14 cellular contexts compared by ENCODE assay signal in genomic region chr3:129553771-129554170, GRCh38. TPM values are rescaled to one million over a fixed set of nuclear protein-coding genes. Genes with fewer than 3 reads are reported as not detected.
DNase-seq lines count a peak whose midpoint lies in the region; ATAC-seq and TF ChIP-seq lines count a peak whose summit lies in the region.
"Had no signal": no experiment of that assay in that cellular context is flagged by ENCODE, and none has a peak within 500 bp of the region (broad histone marks: within the 10 kb centered on the region; RNA-seq: fewer than 3 reads in every experiment).

No MANE protein-coding gene starts in this region.

- no peak for TF ChIP-seq CTCF in NB4 (IDR thresholded peaks at IDR 0.05; ENCODE audit: low read depth, low read length)
- no peak for TF ChIP-seq CTCF in natural killer cell (IDR thresholded peaks at IDR 0.05)

- ATAC-seq in activated naive CD8-positive, alpha-beta T cell treated with anti-CD3 and anti-CD28 coated beads, Interleukin-2, amount 50 U/mL, for 24 hours = no peak
- ATAC-seq in natural killer cell (no peak), GM21360 (IDR thresholded peaks at IDR 0.05; ENCODE audit: unreplicated experiment) (no peak)
- ATAC-seq: A549, WTC11 had no signal

- H3K9me3 Mint-ChIP-seq in activated naive CD8-positive, alpha-beta T cell treated with anti-CD3 and anti-CD28 coated beads, Interleukin-2, amount 50 U/mL, for 24 hours = no peaks in the 10 kb centered on the region
- H3K9me3 Mint-ChIP-seq in natural killer cell = no peaks in the 10 kb centered on the region
- H3K9me3 Mint-ChIP-seq: type B pancreatic cell, WTC11 had no signal

- no peaks in the 10 kb centered on the region for H3K36me3 Mint-ChIP-seq in activated naive CD8-positive, alpha-beta T cell treated with anti-CD3 and anti-CD28 coated beads, Interleukin-2, amount 50 U/mL, for 24 hours (ENCODE audit: low read depth)
- no peaks in the 10 kb centered on the region for H3K36me3 Mint-ChIP-seq in natural killer cell
- H3K36me3 Mint-ChIP-seq: type B pancreatic cell had no signal

- H3K4me1 Mint-ChIP-seq in activated naive CD8-positive, alpha-beta T cell treated with anti-CD3 and anti-CD28 coated beads, Interleukin-2, amount 50 U/mL, for 24 hours = peaks cover 12% of the 10 kb centered on the region
- peaks cover 38 to 56% of the 10 kb centered on the region in 2 donors for H3K4me1 Mint-ChIP-seq in natural killer cell

- intact Hi-C loops in natural killer cell (cut with micrococcal nuclease) = no loop called here

- no peak overlapping the region for H3K27ac Mint-ChIP-seq in activated naive CD8-positive, alpha-beta T cell treated with anti-CD3 and anti-CD28 coated beads, Interleukin-2, amount 50 U/mL, for 24 hours
- H3K27ac Mint-ChIP-seq in natural killer cell = no peak overlapping the region
- H3K27ac Mint-ChIP-seq: type B pancreatic cell had no signal

- no peak overlapping the region for H3K4me3 ChIP-seq in NB4 (ENCODE audit: low read depth, low read length)
- H3K4me3 ChIP-seq: A549 had no signal

- H3K4me3 Mint-ChIP-seq in activated naive CD8-positive, alpha-beta T cell treated with anti-CD3 and anti-CD28 coated beads, Interleukin-2, amount 50 U/mL, for 24 hours = no peak overlapping the region
- H3K4me3 Mint-ChIP-seq in natural killer cell = peak overlapping the region; percentile 47
- H3K4me3 Mint-ChIP-seq: type B pancreatic cell, WTC11 had no signal

- peaks cover 4% of the 10 kb centered on the region for H3K27me3 Mint-ChIP-seq in activated naive CD8-positive, alpha-beta T cell treated with anti-CD3 and anti-CD28 coated beads, Interleukin-2, amount 50 U/mL, for 24 hours
- H3K27me3 Mint-ChIP-seq in natural killer cell (ENCODE audit: low read depth in 2 of 2) = peaks cover 5 to 7% of the 10 kb centered on the region in 2 donors

- no peak for TF ChIP-seq POLR2A in NB4 (IDR thresholded peaks at IDR 0.05; ENCODE audit: extremely low read depth, insufficient read length)

- DNase-seq in activated CD4-positive, alpha-beta T cell treated with anti-CD3 and anti-CD28 coated beads for 48 hours = peak; percentile 22
- DNase-seq in activated CD4-positive, alpha-beta T cell treated with anti-CD3 and anti-CD28 coated beads, Interleukin-2, amount 50 U/mL, for 4 hours = no peak
- DNase-seq in NB4 (ENCODE audit: low read depth) (peak; percentile 46), natural killer cell (no peak), DMS114 treated with DMSO at 0.1 percent for 48 hours (lab: John Stamatoyannopoulos, UW; ENCODE audit: unreplicated experiment) (no peak)
- peak; percentile 20 for DNase-seq in activated naive CD8-positive, alpha-beta T cell treated with anti-CD3 and anti-CD28 coated beads, Interleukin-2, amount 50 U/mL, for 24 hours
- no peak for DNase-seq in activated effector memory CD4-positive, alpha-beta T cell treated with anti-CD3 and anti-CD28 coated beads, Interleukin-2, amount 50 U/mL, for 16 hours
- DNase-seq: activated naive CD4-positive, alpha-beta T cell treated with anti-CD3 and anti-CD28 coated beads, Interleukin-2, amount 50 U/mL, for 16 hours; DMS79 had no signal

RNA-seq across cellular contexts. Expression of gene H1-8, which starts 10.8 kb away (rescaled TPM):
- total RNA-seq in natural killer cell = not detected
- total RNA-seq: skeletal muscle tissue, WTC11 had no signal

RNA-seq across cellular contexts. Expression of gene RHO, which starts 25.3 kb away (rescaled TPM):
- not detected for total RNA-seq in natural killer cell
- total RNA-seq: skeletal muscle tissue, WTC11 had no signal

RNA-seq across cellular contexts. Expression of gene PLXND1, which starts 52.7 kb away (rescaled TPM):
- total RNA-seq in natural killer cell = 100 to 1,000 TPM; 135 to 214 (median 189) TPM

Comparison
In these comparisons a context has a peak if more than half of its experiments do, and no peak if none do; other contexts are left out.
1. DNase-seq: peak in activated CD4-positive, alpha-beta T cell treated with anti-CD3 and anti-CD28 coated beads for 48 hours (single experiment), NB4 (single experiment) and activated naive CD8-positive, alpha-beta T cell treated with anti-CD3 and anti-CD28 coated beads, Interleukin-2, amount 50 U/mL, for 24 hours (single experiment); none in activated CD4-positive, alpha-beta T cell treated with anti-CD3 and anti-CD28 coated beads, Interleukin-2, amount 50 U/mL, for 4 hours (0 of 2), natural killer cell (single experiment), DMS114 treated with DMSO at 0.1 percent for 48 hours (single experiment) and activated effector memory CD4-positive, alpha-beta T cell treated with anti-CD3 and anti-CD28 coated beads, Interleukin-2, amount 50 U/mL, for 16 hours (single experiment).